ENCODE assay signal across 1 cellular context in genomic region chr2:39154944-39155343, GRCh38.
TF ChIP-seq lines count a peak whose summit lies in the region.

No MANE protein-coding gene starts in this region.

TF ChIP-seq in HepG2, 621 proteins besides CTCF, POLR2A, EP300 and RAD21 (continued from another document):
- TF ChIP-seq LCORL (IDR thresholded peaks at IDR 0.05) (no peak), LCORL (CRISPR knock-in tag; IDR thresholded peaks at IDR 0.05) (no peak), HNRNPUL1 (IDR thresholded peaks at IDR 0.05; ENCODE audit: low read depth, low read length) (no peak), ZNF784 (CRISPR knock-in tag; IDR thresholded peaks at IDR 0.05; ENCODE audit: borderline replicate concordance) (no peak), POGK (CRISPR knock-in tag; conservative IDR thresholded peaks at IDR 0.05) (no peak), ZFP36 (IDR thresholded peaks at IDR 0.05; ENCODE audit: borderline replicate concordance, low read depth, low read length, partially characterized antibody) (no peak)
